In genomic region chr9:125141751-125142150, GRCh38 we compare ENCODE assay signal across 12 cellular contexts. TPM values are rescaled to one million over a fixed set of nuclear protein-coding genes. Genes with fewer than 3 reads are reported as not detected.
DNase-seq lines count a peak whose midpoint lies in the region; ATAC-seq and TF ChIP-seq lines count a peak whose summit lies in the region.
"Had no signal": no experiment of that assay in that cellular context is flagged by ENCODE, and none has a peak within 500 bp of the region (broad histone marks: within the 10 kb centered on the region; RNA-seq: fewer than 3 reads in every experiment).

No MANE protein-coding gene starts in this region.

- intact Hi-C loops in PC-3 (cut with micrococcal nuclease), result loop anchor here (2.0 to 5.0 kb wide), 2 partner anchors 34 to 201 kb away; partner anchors contain the start of gene GOLGA1
- intact Hi-C loops in vagina (cut with DNase I), result loop anchor here (10.0 kb wide), 2 partner anchors 197 to 367 kb away; partner anchors contain the start of genes GOLGA1, NR6A1 and OLFML2A

- H3K9ac ChIP-seq in PC-3 (ENCODE audit: low read length), result no peak overlapping the region

- H3F3A ChIP-seq in PC-3 (ENCODE audit: low read length, unreplicated experiment), result no peaks in the 10 kb centered on the region

- WGBS in thymus, result 78% methylated on average over 4 of the region's 4 CpGs

- H3K27ac Mint-ChIP-seq in activated naive CD4-positive, alpha-beta T cell treated with anti-CD3 and anti-CD28 coated beads, Interleukin-2, amount 50 U/mL, for 24 hours, result no peak overlapping the region
- no peak overlapping the region for H3K27ac Mint-ChIP-seq in endothelial cell (ENCODE audit: unreplicated experiment)

- no peak overlapping the region for H3K4me2 ChIP-seq in PC-3 (ENCODE audit: low read length)

- H3K9me2 ChIP-seq in PC-3 (replicated peaks; ENCODE audit: low read length), result no peaks in the 10 kb centered on the region

- H3K9me3 Mint-ChIP-seq in activated naive CD4-positive, alpha-beta T cell treated with anti-CD3 and anti-CD28 coated beads, Interleukin-2, amount 50 U/mL, for 24 hours, result no peaks in the 10 kb centered on the region
- no peaks in the 10 kb centered on the region for H3K9me3 Mint-ChIP-seq in endothelial cell (ENCODE audit: unreplicated experiment)

- peaks cover 47% of the 10 kb centered on the region for H3K4me1 Mint-ChIP-seq in activated naive CD4-positive, alpha-beta T cell treated with anti-CD3 and anti-CD28 coated beads, Interleukin-2, amount 50 U/mL, for 24 hours
- peaks cover 6% of the 10 kb centered on the region for H3K4me1 Mint-ChIP-seq in endothelial cell (ENCODE audit: unreplicated experiment)

- no peak for ATAC-seq in PC-3
- ATAC-seq: gastroesophageal sphincter had no signal

- no peak for TF ChIP-seq POLR2A in vagina (IDR thresholded peaks at IDR 0.05)

- peak overlapping the region; percentile 90 for H3K4me3 Mint-ChIP-seq in activated naive CD4-positive, alpha-beta T cell treated with anti-CD3 and anti-CD28 coated beads, Interleukin-2, amount 50 U/mL, for 24 hours
- H3K4me3 Mint-ChIP-seq in endothelial cell (ENCODE audit: unreplicated experiment), result peak overlapping the region; percentile 100

- H3K27me3 ChIP-seq in PC-3 (ENCODE audit: low read length) (no peaks in the 10 kb centered on the region), thymus (ENCODE audit: control insufficient read depth, insufficient read depth) (no peaks in the 10 kb centered on the region), vagina (no peaks in the 10 kb centered on the region)
- H3K27me3 ChIP-seq: gastroesophageal sphincter had no signal

- no peaks in the 10 kb centered on the region for H4K20me1 ChIP-seq in PC-3 (ENCODE audit: low read length)

- POLR2A ChIA-PET in PC-3 (lab: Charles Lee; ENCODE audit: unreplicated experiment), result no interaction called here

- CTCF ChIA-PET in PC-3 (lab: Charles Lee), result interaction anchor here (0.6 to 0.7 kb wide), 2 partner anchors 148 to 505 kb away, joined by 4 to 9 read pairs; no protein-coding TSS in a partner anchor

- H3K27me3 Mint-ChIP-seq in activated naive CD4-positive, alpha-beta T cell treated with anti-CD3 and anti-CD28 coated beads, Interleukin-2, amount 50 U/mL, for 24 hours, result no peaks in the 10 kb centered on the region
- H3K27me3 Mint-ChIP-seq in endothelial cell (ENCODE audit: unreplicated experiment), result peaks cover 6% of the 10 kb centered on the region

- H3K36me3 ChIP-seq in PC-3 (ENCODE audit: low read depth, low read length) (no peaks in the 10 kb centered on the region; the same call in 1 of the 2 replicates), thymus (ENCODE audit: control insufficient read depth, insufficient read depth) (peaks cover 8% of the 10 kb centered on the region), vagina (no peaks in the 10 kb centered on the region)

- H2AFZ ChIP-seq in PC-3 (ENCODE audit: low read length), result no peak overlapping the region

- no peak overlapping the region for H3K27ac ChIP-seq in PC-3 (ENCODE audit: low read length)
- H3K27ac ChIP-seq in thymus (ENCODE audit: low read depth), result no peak overlapping the region
- H3K27ac ChIP-seq in vagina, result no peak overlapping the region

- H3K36me3 Mint-ChIP-seq in activated naive CD4-positive, alpha-beta T cell treated with anti-CD3 and anti-CD28 coated beads, Interleukin-2, amount 50 U/mL, for 24 hours, result peaks cover 4% of the 10 kb centered on the region
- H3K36me3 Mint-ChIP-seq in endothelial cell (ENCODE audit: low read depth, unreplicated experiment), result peaks cover 4% of the 10 kb centered on the region

- H3K79me2 ChIP-seq in PC-3 (ENCODE audit: low read length), result peaks cover 11% of the 10 kb centered on the region; the same call in 1 of the 2 replicates

- H3K4me1 ChIP-seq in PC-3 (ENCODE audit: insufficient read depth, low read length) (no peaks in the 10 kb centered on the region; the same call in 1 of the 2 replicates), thymus (ENCODE audit: control insufficient read depth, insufficient read depth, low read length) (peaks cover 23% of the 10 kb centered on the region), vagina (peaks cover 14% of the 10 kb centered on the region)

- no peaks in the 10 kb centered on the region for H3K9me3 ChIP-seq in PC-3 (ENCODE audit: low read length)
- H3K9me3 ChIP-seq in thymus (ENCODE audit: control insufficient read depth), result no peaks in the 10 kb centered on the region
- H3K9me3 ChIP-seq in vagina, result no peaks in the 10 kb centered on the region
- H3K9me3 ChIP-seq: gastroesophageal sphincter had no signal

- TF ChIP-seq CTCF in PC-3 (conservative IDR thresholded peaks at IDR 0.05; ENCODE audit: low read depth, low read length) (no peak), endothelial cell (IDR thresholded peaks at IDR 0.05; ENCODE audit: unreplicated experiment) (no peak), vagina (IDR thresholded peaks at IDR 0.05) (no peak)

- DNase-seq in activated naive CD4-positive, alpha-beta T cell treated with Interleukin-2 at 50 U/mL for 16 hours, result no peak
- no peak for DNase-seq in PC-3
- DNase-seq in endothelial cell (ENCODE audit: low spot score), result no peak
- DNase-seq in SHP77 treated with DMSO at 0.1 percent for 48 hours (lab: John Stamatoyannopoulos, UW), result no peak
- no peak for DNase-seq in vagina (ENCODE audit: extremely low spot score in 2 of 2)
- DNase-seq in NCI-H2029 treated with DMSO at 0.1 percent for 48 hours (lab: John Stamatoyannopoulos, UW), result no peak
- DNase-seq: GF-D8, NCI-H1048, NCI-H510A had no signal

- TSS peak; percentile 30 for BruUV-seq in PC-3 (replicated peaks; lab: Mats Ljungman, UMichigan)

- H3K4me3 ChIP-seq in PC-3 (ENCODE audit: low read length), result no peak overlapping the region
- peak overlapping the region; percentile 95 for H3K4me3 ChIP-seq in thymus (ENCODE audit: low read length)
- H3K4me3 ChIP-seq in vagina, result no peak overlapping the region

RNA-seq across cellular contexts. Expression of gene SCAI, which starts 1.6 kb away (rescaled TPM):
- total RNA-seq in PC-3 (2014; rRNA removed) (4.4 and 5.2 TPM in 2 replicates), endothelial cell (ENCODE audit: unreplicated experiment) (12.3 TPM), vagina (15.7 TPM)
- polyA plus RNA-seq in thymus, result 9.4 TPM

RNA-seq across cellular contexts. Expression of gene PPP6C, which starts 47.9 kb away (rescaled TPM):
- total RNA-seq in PC-3 (2014; rRNA removed) (10.8 and 16.4 TPM in 2 replicates), endothelial cell (ENCODE audit: unreplicated experiment) (46.0 TPM), vagina (26.8 TPM)
- polyA plus RNA-seq in thymus, result 37.6 TPM

RNA-seq across cellular contexts. Expression of gene RABEPK, which starts 58.6 kb away (rescaled TPM):
- 22.2 and 27.8 TPM in 2 replicates for total RNA-seq in PC-3 (2014; rRNA removed)
- total RNA-seq in endothelial cell (ENCODE audit: unreplicated experiment), result 8.5 TPM
- polyA plus RNA-seq in thymus, result 19.5 TPM
- total RNA-seq in vagina, result 14.7 TPM
